In the genomic region with DNA sequence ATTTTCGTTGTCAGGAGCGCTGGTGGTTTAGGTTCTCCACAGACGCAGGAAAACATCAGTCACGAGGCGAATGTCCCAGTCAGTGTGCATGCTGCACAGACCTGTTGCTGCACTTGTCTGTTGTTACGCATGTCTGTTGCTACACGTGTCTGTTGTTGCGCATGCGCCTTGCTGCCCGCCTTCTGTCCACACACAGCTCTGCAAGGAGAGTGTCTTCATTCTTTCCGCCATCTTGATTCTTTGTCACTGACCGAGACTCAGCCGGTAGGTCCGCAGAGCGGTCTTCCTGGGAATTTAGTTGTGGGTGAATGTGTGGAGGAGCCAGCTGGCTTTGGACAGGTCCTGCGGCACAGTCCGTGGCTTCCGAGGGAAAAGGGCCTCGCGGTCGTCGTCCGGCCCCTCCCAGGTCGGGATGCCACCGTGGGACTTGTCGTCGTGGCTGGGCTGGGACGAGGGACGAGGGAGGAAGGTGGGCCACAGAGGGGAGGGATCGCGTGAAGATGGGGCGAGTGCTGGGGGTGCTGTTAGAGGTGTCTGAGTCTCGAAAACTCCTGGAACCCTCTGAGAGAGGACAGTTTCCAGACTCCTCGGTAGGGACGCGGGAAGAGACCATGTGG, we compare ENCODE assay signal across 22 cellular contexts. TPM values are rescaled to one million over a fixed set of nuclear protein-coding genes. Genes with fewer than 3 reads are reported as not detected.
"Had no signal": no experiment of that assay in that cellular context is flagged by ENCODE, and none has a peak within 500 bp of the region (broad histone marks: within the 10 kb centered on the region; RNA-seq: fewer than 3 reads in every experiment).

A gene with protein sequence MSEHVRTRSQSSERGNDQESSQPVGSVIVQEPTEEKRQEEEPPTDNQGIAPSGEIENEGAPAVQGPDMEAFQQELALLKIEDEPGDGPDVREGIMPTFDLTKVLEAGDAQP (plus strand): TSS at position 180 of the 617 bp plus-strand sequence. CDS start 1,012 bp downstream, outside the sequence.

- H3K9me3 ChIP-seq: MG63, SK-N-SH had no signal

- H3K4me2 ChIP-seq: SK-N-SH had no signal

- H3K36me3 ChIP-seq: MG63 had no signal

- H3K27me3 ChIP-seq: MG63 had no signal

- DNase-seq: Karpas-422, KG1, MG63, NCI-H1092, NCI-H1105 treated with DMSO at 0.1 percent for 48 hours, NCI-H1417 treated with DMSO at 0.1 percent for 48 hours, NCI-H1694, NCI-H187 treated with DMSO at 0.1 percent for 48 hours, NCI-H2029 treated with DMSO at 0.1 percent for 48 hours, NCI-H2171 treated with DMSO at 0.1 percent for 48 hours, NCI-H345, NCI-H446 treated with DMSO at 0.1 percent for 48 hours, NCI-H510A treated with DMSO at 0.1 percent for 48 hours, NCI-H526, NCI-H82, RPMI8226, SHP77, SK-N-SH, SW 1271 had no signal

- H3K4me3 ChIP-seq: MG63 had no signal

- H3K9ac ChIP-seq: SK-N-SH had no signal

- FAIRE-seq: RCC 7860 had no signal

RNA-seq across cellular contexts. Expression of the gene that starts here (rescaled TPM):
- total RNA-seq: HT-29, SK-MEL-5 had no signal
